ENCODE assay signal across 11 cellular contexts in the genomic region with DNA sequence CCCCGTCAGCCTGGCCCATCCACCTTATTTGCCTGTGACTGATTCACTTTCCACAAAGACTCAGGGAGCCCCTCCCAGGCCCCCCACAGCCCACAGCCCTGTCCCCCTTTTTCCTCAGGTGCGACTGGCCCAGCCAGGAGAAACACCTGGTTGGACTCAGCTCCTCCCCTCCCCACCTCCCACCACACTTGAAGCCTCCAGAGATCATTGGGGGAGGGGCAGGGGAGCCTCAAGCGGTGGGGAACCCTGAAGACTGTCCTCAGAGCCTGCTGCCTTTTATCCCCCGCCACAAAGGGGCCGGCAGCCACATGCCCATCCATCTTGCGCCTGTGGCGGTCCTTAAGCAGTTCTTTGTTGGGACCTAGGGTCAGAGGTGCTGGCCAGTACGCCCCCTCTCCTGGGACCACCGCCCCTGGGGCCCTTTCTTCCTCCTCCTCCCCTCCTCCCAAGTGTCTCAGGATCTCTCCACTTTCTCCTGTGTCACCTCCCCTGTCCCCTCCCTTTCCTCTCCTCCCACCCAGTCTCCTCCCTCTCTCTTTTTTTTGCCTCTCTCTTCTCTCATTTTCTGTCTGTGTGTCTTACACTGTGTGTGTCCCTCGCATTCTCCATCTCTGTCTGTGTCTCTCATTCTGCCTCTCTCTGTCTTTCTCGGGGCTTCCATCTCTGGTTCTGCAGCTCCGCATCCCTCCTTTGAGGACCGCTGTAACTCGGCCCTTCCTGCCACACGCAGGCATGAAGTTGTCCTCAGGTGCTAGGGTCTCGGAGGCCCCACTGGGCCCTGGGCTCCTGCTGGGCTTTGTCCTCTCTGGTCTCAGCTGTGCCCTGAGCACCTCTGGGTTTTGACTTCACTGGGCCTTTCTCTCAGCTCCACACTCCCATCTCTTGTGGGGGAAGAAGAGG.
A peak's percentile ranks its signal among the peaks of the same experiment; 100 is the strongest.
DNase-seq lines count a peak whose midpoint lies in the region; ATAC-seq lines count a peak whose summit lies in the region.
"Had no signal": no experiment of that assay in that cellular context is flagged by ENCODE, and none has a peak within 500 bp of the region (broad histone marks: within the 10 kb centered on the region; RNA-seq: fewer than 3 reads in every experiment).

No MANE protein-coding gene starts in this region.

- peaks cover 44% of the 10 kb centered on the region for H3K27me3 ChIP-seq in BLaER1
- H3K27me3 ChIP-seq in HUES48 (ENCODE audit: control insufficient read depth, insufficient read depth, low read length): peaks cover 8% of the 10 kb centered on the region; the same call in 1 of the 2 replicates

- ATAC-seq in HG03139 (IDR thresholded peaks at IDR 0.05; ENCODE audit: unreplicated experiment): no peak
- no peak for ATAC-seq in GM21423 (IDR thresholded peaks at IDR 0.05; ENCODE audit: unreplicated experiment)
- no peak for ATAC-seq in activated naive CD8-positive, alpha-beta T cell treated with anti-CD3 and anti-CD28 coated beads, Interleukin-2, amount 50 U/mL, for 24 hours

- H3K9me3 ChIP-seq in BLaER1 (no peaks in the 10 kb centered on the region), HUES48 (ENCODE audit: control insufficient read depth, insufficient read depth, low read length) (no peaks in the 10 kb centered on the region), SK-N-MC (ENCODE audit: low read depth, low read length) (no peaks in the 10 kb centered on the region)

- H3K4me1 ChIP-seq in BLaER1 (peaks cover 78% of the 10 kb centered on the region), HUES48 (ENCODE audit: control insufficient read depth, insufficient read depth, low read length) (peaks cover 54% of the 10 kb centered on the region)

- H3K4me1 Mint-ChIP-seq in activated naive CD8-positive, alpha-beta T cell treated with anti-CD3 and anti-CD28 coated beads, Interleukin-2, amount 50 U/mL, for 24 hours: peaks cover 15% of the 10 kb centered on the region

- no peak for DNase-seq in SK-N-MC (ENCODE audit: low read depth, low spot score)
- peak; percentile 82 for DNase-seq in iPS-NIHi7 (ENCODE audit: extremely low spot score)
- DNase-seq in T1000 (lab: John Stamatoyannopoulos, UW): no peak
- no peak for DNase-seq in activated naive CD8-positive, alpha-beta T cell treated with anti-CD3 and anti-CD28 coated beads, Interleukin-2, amount 50 U/mL, for 24 hours
- DNase-seq: MV-4-11; stimulated activated CD8-positive, alpha-beta memory T cell treated with anti-CD3 and anti-CD28 coated beads, Interleukin-4, amount 100 ng/mL, for 48 hours had no signal

- no peaks in the 10 kb centered on the region for H3K36me3 Mint-ChIP-seq in activated naive CD8-positive, alpha-beta T cell treated with anti-CD3 and anti-CD28 coated beads, Interleukin-2, amount 50 U/mL, for 24 hours (ENCODE audit: low read depth)
- H3K36me3 Mint-ChIP-seq: naive thymus-derived CD8-positive, alpha-beta T cell had no signal

- no peak overlapping the region for H3K9ac ChIP-seq in BLaER1
- H3K9ac ChIP-seq in HUES48 (ENCODE audit: low read depth, low read length): peak overlapping the region; percentile 12; the same call in 1 of the 2 replicates
- H3K9ac ChIP-seq in SK-N-MC (ENCODE audit: insufficient read length): peak overlapping the region; percentile 20

- H3K27me3 Mint-ChIP-seq in activated naive CD8-positive, alpha-beta T cell treated with anti-CD3 and anti-CD28 coated beads, Interleukin-2, amount 50 U/mL, for 24 hours: peaks cover 67% of the 10 kb centered on the region

- no peak overlapping the region for H3K4me3 Mint-ChIP-seq in activated naive CD8-positive, alpha-beta T cell treated with anti-CD3 and anti-CD28 coated beads, Interleukin-2, amount 50 U/mL, for 24 hours

- peak overlapping the region; percentile 78 for H3K4me2 ChIP-seq in BLaER1

- H3K9me3 Mint-ChIP-seq in activated naive CD8-positive, alpha-beta T cell treated with anti-CD3 and anti-CD28 coated beads, Interleukin-2, amount 50 U/mL, for 24 hours: no peaks in the 10 kb centered on the region
- H3K9me3 Mint-ChIP-seq: naive thymus-derived CD8-positive, alpha-beta T cell had no signal

- peak overlapping the region; percentile 42 for H3K4me3 ChIP-seq in BLaER1
- peak overlapping the region; percentile 40 for H3K4me3 ChIP-seq in HUES48 (ENCODE audit: low read depth, low read length)
- peak overlapping the region; percentile 22; the same call in 1 of the 2 replicates for H3K4me3 ChIP-seq in SK-N-MC

- H3K27ac Mint-ChIP-seq in activated naive CD8-positive, alpha-beta T cell treated with anti-CD3 and anti-CD28 coated beads, Interleukin-2, amount 50 U/mL, for 24 hours: no peak overlapping the region

- peak overlapping the region; percentile 18; the same call in 1 of the 2 replicates for H3K27ac ChIP-seq in BLaER1
- peak overlapping the region; percentile 89 for H3K27ac ChIP-seq in HUES48 (ENCODE audit: low read depth, low read length)
- no peak overlapping the region for H3K27ac ChIP-seq in SK-N-MC

- H3K36me3 ChIP-seq in BLaER1 (no peaks in the 10 kb centered on the region), HUES48 (ENCODE audit: control insufficient read depth, insufficient read depth, low read length) (no peaks in the 10 kb centered on the region; the same call in 1 of the 2 replicates), SK-N-MC (ENCODE audit: insufficient read depth, low read length) (no peaks in the 10 kb centered on the region)

- no peaks in the 10 kb centered on the region for H4K20me1 ChIP-seq in BLaER1
